In genomic region chr11:134275534-134276395, GRCh38 we compare ENCODE assay signal across 1 cellular context.
TF ChIP-seq lines count a peak whose summit lies in the region.

Gene GLB1L3, plus strand, starts transcription at chr11:134276379. Its CDS starts 362 bp downstream, at chr11:134276741.

TF ChIP-seq in HEK293, 187 proteins besides CTCF, POLR2A, EP300 and RAD21 (continued from another document):
- TF ChIP-seq ZBTB6 (tag by site-specific recombination; IDR thresholded peaks at IDR 0.05) (no peak), ZNF341 (tag by site-specific recombination; IDR thresholded peaks at IDR 0.05; ENCODE audit: low read depth) (peak; percentile 59), ZSCAN5A (tag by site-specific recombination; IDR thresholded peaks at IDR 0.05) (peak; percentile 38; the same call in 1 of the 2 replicates), ZFP41 (tag by site-specific recombination; IDR thresholded peaks at IDR 0.05; ENCODE audit: borderline replicate concordance) (no peak), GLI4 (tag by site-specific recombination; IDR thresholded peaks at IDR 0.05) (no peak), ZNF449 (tag by site-specific recombination; IDR thresholded peaks at IDR 0.05) (no peak), ZNF138 (tag by site-specific recombination; IDR thresholded peaks at IDR 0.05; ENCODE audit: borderline replicate concordance) (no peak), PATZ1 (tag by site-specific recombination; IDR thresholded peaks at IDR 0.05) (peak; percentile 25), HOXA7 (CRISPR knock-in tag; IDR thresholded peaks at IDR 0.05; ENCODE audit: borderline replicate concordance) (no peak), KLF9 (tag by site-specific recombination; IDR thresholded peaks at IDR 0.05; ENCODE audit: low read depth) (peak; percentile 52), ZNF398 (tag by site-specific recombination; IDR thresholded peaks at IDR 0.05) (peak; percentile 36; the same call in 1 of the 2 replicates), PRDM6 (tag by site-specific recombination; IDR thresholded peaks at IDR 0.05) (peak; percentile 2), YY2 (tag by site-specific recombination; IDR thresholded peaks at IDR 0.05) (no peak), ZNF501 (tag by site-specific recombination; IDR thresholded peaks at IDR 0.05) (0 out of 2 replicates have a peak, but pooled peaks have one; percentile 33), ZNF394 (tag by site-specific recombination; IDR thresholded peaks at IDR 0.05; ENCODE audit: borderline replicate concordance) (peak; percentile 22; the same call in 1 of the 2 replicates), WT1 (tag by site-specific recombination; IDR thresholded peaks at IDR 0.05) (0 out of 2 replicates have a peak, but pooled peaks have one; percentile 41), FEZF1 (tag by site-specific recombination; IDR thresholded peaks at IDR 0.05) (peak; percentile 59), SP7 (tag by site-specific recombination; IDR thresholded peaks at IDR 0.05) (peak; percentile 70), ZNF610 (tag by site-specific recombination; IDR thresholded peaks at IDR 0.05; ENCODE audit: borderline replicate concordance) (no peak), SETDB1 (IDR thresholded peaks at IDR 0.05; ENCODE audit: insufficient read length, low read length) (no peak), KLF7 (tag by site-specific recombination; IDR thresholded peaks at IDR 0.05; ENCODE audit: borderline replicate concordance) (peak; percentile 38; the same call in 1 of the 2 replicates), ZSCAN23 (tag by site-specific recombination; IDR thresholded peaks at IDR 0.05) (peak; percentile 42; the same call in 1 of the 2 replicates), ZXDB (tag by site-specific recombination; IDR thresholded peaks at IDR 0.05) (0 out of 2 replicates have a peak, but pooled peaks have one; percentile 48), SCRT1 (tag by site-specific recombination; IDR thresholded peaks at IDR 0.05; ENCODE audit: borderline replicate concordance) (no peak), ZNF324 (tag by site-specific recombination; IDR thresholded peaks at IDR 0.05) (no peak), ZNF26 (tag by site-specific recombination; IDR thresholded peaks at IDR 0.05) (no peak), ZNF2 (tag by site-specific recombination; IDR thresholded peaks at IDR 0.05) (peak; percentile 89; the same call in 1 of the 2 replicates), ZNF76 (tag by site-specific recombination; IDR thresholded peaks at IDR 0.05; ENCODE audit: borderline replicate concordance, low read depth) (0 out of 2 replicates have a peak, but pooled peaks have one; percentile 11), ZBTB20 (tag by site-specific recombination; IDR thresholded peaks at IDR 0.05) (peak; percentile 46; the same call in 1 of the 2 replicates)
